Comparison of ENCODE assay signal across 24 cellular contexts in genomic region chr6:43621078-43621835, GRCh38. TPM values are rescaled to one million over a fixed set of nuclear protein-coding genes. Genes with fewer than 3 reads are reported as not detected.
DNase-seq lines count a peak whose midpoint lies in the region; ATAC-seq and TF ChIP-seq lines count a peak whose summit lies in the region.
"Had no signal": no experiment of that assay in that cellular context is flagged by ENCODE, and none has a peak within 500 bp of the region (broad histone marks: within the 10 kb centered on the region; RNA-seq: fewer than 3 reads in every experiment).

No MANE protein-coding gene starts in this region.

- H3K27ac ChIP-seq in right atrium auricular region (no peak overlapping the region), RWPE1 (peak overlapping the region; percentile 52), smooth muscle cell (ENCODE audit: low read depth) (no peak overlapping the region)
- H3K27ac ChIP-seq: GM23248, heart right ventricle, SK-N-MC, thoracic aorta had no signal

- intact Hi-C loops in left ventricle myocardium superior (cut with micrococcal nuclease): no loop called here

- POLR2A ChIA-PET in RWPE1 (lab: Yijun Ruan, JAX; ENCODE audit: low non-redundant PET): no interaction called here

- no peaks in the 10 kb centered on the region for H3K9me3 ChIP-seq in right atrium auricular region
- H3K9me3 ChIP-seq in smooth muscle cell (replicated peaks; ENCODE audit: low read depth): no peaks in the 10 kb centered on the region
- H3K9me3 ChIP-seq: heart right ventricle, MG63, thoracic aorta had no signal

- CTCF ChIA-PET in RWPE1 (lab: Yijun Ruan, JAX): interaction anchor here (0.7 to 2.3 kb wide), 2 partner anchors 13 to 131 kb away, joined by 3 to 9 read pairs; no protein-coding TSS in a partner anchor

- no peak overlapping the region for H2AFZ ChIP-seq in smooth muscle cell (ENCODE audit: low read depth)
- H2AFZ ChIP-seq: GM23248 had no signal

- WGBS in smooth muscle cell (ENCODE audit: low lambda C conversion rate): 98% methylated on average over 12 of the region's 12 CpGs

- no peak overlapping the region for H3K4me2 ChIP-seq in smooth muscle cell

- H3K36me3 ChIP-seq in right atrium auricular region (peaks cover 62% of the 10 kb centered on the region), smooth muscle cell (ENCODE audit: low read depth) (peaks cover 4% of the 10 kb centered on the region)

- no peaks in the 10 kb centered on the region for H4K20me1 ChIP-seq in smooth muscle cell (ENCODE audit: low read depth)

- H3K79me2 ChIP-seq in smooth muscle cell (ENCODE audit: low read depth): peaks cover 2% of the 10 kb centered on the region

- H3K27me3 ChIP-seq in right atrium auricular region: no peaks in the 10 kb centered on the region
- H3K27me3 ChIP-seq in smooth muscle cell (ENCODE audit: low read depth): no peaks in the 10 kb centered on the region
- H3K27me3 ChIP-seq: heart right ventricle, MG63 had no signal

- no peak overlapping the region for H3K9ac ChIP-seq in smooth muscle cell (ENCODE audit: low read depth)
- H3K9ac ChIP-seq: GM23248 had no signal

- peaks cover 15% of the 10 kb centered on the region for H3F3A ChIP-seq in smooth muscle cell (ENCODE audit: low read depth)

- H3K4me3 ChIP-seq in right atrium auricular region: no peak overlapping the region
- no peak overlapping the region for H3K4me3 ChIP-seq in smooth muscle cell
- H3K4me3 ChIP-seq: GM23248, heart right ventricle, MG63, SK-N-MC, thoracic aorta had no signal

- ATAC-seq in left ventricle myocardium superior: peak; percentile 10
- ATAC-seq in left lobe of liver: peak; percentile 8
- ATAC-seq: activated CD4-positive, alpha-beta T cell treated with anti-CD3 and anti-CD28 coated beads for 36 hours; naive thymus-derived CD8-positive, alpha-beta T cell; stimulated activated memory B cell treated with anti-CD40 and anti-IgM and Interleukin-4, amounts not matched to agents 10 μg/mL and 1 μg/mL and 100 μg/mL, for 72 hours had no signal

- H3K4me1 ChIP-seq in right atrium auricular region: peaks cover 0 to 4% of the 10 kb centered on the region in 2 donors
- no peaks in the 10 kb centered on the region for H3K4me1 ChIP-seq in smooth muscle cell (ENCODE audit: low read depth)

- peak; percentile 29 for DNase-seq in left ventricle myocardium superior
- no peak for DNase-seq in right atrium auricular region (ENCODE audit: low spot score)
- DNase-seq in RWPE1 (ENCODE audit: low spot score): no peak
- DNase-seq in left lobe of liver (ENCODE audit: low spot score): no peak
- no peak for DNase-seq in HPDE6-E6E7 (ENCODE audit: extremely low spot score)
- no peak for DNase-seq in MV-4-11 (lab: John Stamatoyannopoulos, UW)
- no peak for DNase-seq in smooth muscle cell (lab: John Stamatoyannopoulos, UW; ENCODE audit: unreplicated experiment)
- DNase-seq: activated CD4-positive, alpha-beta T cell treated with anti-CD3 and anti-CD28 coated beads for 36 hours; CD4-positive, alpha-beta T cell; cerebellar nuclear complex; effector CD4-positive, alpha-beta T cell; foreskin fibroblast; GM23248; heart right ventricle; MG63; naive thymus-derived CD8-positive, alpha-beta T cell; NCI-H1436 treated with DMSO at 0.1 percent for 48 hours; NCI-H524 treated with DMSO at 0.1 percent for 48 hours; small intestine; stimulated activated CD4-positive, alpha-beta T cell treated with anti-CD3 and anti-CD28 coated beads, Interleukin-2, amount 100 ng/mL, for 48 hours had no signal

- TF ChIP-seq CTCF in right atrium auricular region (IDR thresholded peaks at IDR 0.05) (no peak), RWPE1 (conservative IDR thresholded peaks at IDR 0.05; ENCODE audit: low read depth) (no peak), smooth muscle cell (IDR thresholded peaks at IDR 0.05; ENCODE audit: borderline replicate concordance, insufficient read depth, poor library complexity, severe bottlenecking) (no peak)

RNA-seq across cellular contexts. Expression of gene GTPBP2, which starts 7.8 kb away (rescaled TPM):
- total RNA-seq in left ventricle myocardium superior: 23.6 TPM
- total RNA-seq in right atrium auricular region: 10 to 100 TPM; 15.7 to 20.7 TPM
- total RNA-seq in left lobe of liver: 13.7 TPM
- 53.7 and 56.0 TPM in 2 replicates for total RNA-seq in smooth muscle cell
- polyA plus RNA-seq in smooth muscle cell: 18.3 and 23.4 TPM in 2 replicates

RNA-seq across cellular contexts. Expression of gene MAD2L1BP, which starts 14.4 kb away (rescaled TPM):
- total RNA-seq in left ventricle myocardium superior (28.3 TPM), right atrium auricular region (10 to 100 TPM; 22.8 to 28.2 TPM), left lobe of liver (9.8 TPM), smooth muscle cell (50.3 and 53.1 TPM in 2 replicates)
- 40.3 and 42.0 TPM in 2 replicates for polyA plus RNA-seq in smooth muscle cell

RNA-seq across cellular contexts. Expression of gene RSPH9, which starts 23.6 kb away (rescaled TPM):
- total RNA-seq in left ventricle myocardium superior: 0.15 TPM
- total RNA-seq in right atrium auricular region: under 1 TPM in 1 of 2 donors, not detected in 1; 0.12 TPM
- not detected for total RNA-seq in left lobe of liver
- total RNA-seq in smooth muscle cell: 0.76 and 1.9 TPM in 2 replicates
- 2.5 and 3.4 TPM in 2 replicates for polyA plus RNA-seq in smooth muscle cell
- total RNA-seq: activated CD4-positive, alpha-beta T cell treated with anti-CD3 and anti-CD28 coated beads for 36 hours; CD4-positive, alpha-beta T cell; naive thymus-derived CD8-positive, alpha-beta T cell; T-helper 2 cell treated with Interferon-gamma antibody and Interleukin-4, amounts not matched to agents 100 ng/mL and 5 ng/mL, for 36 hours; thoracic aorta had no signal

RNA-seq across cellular contexts. Expression of gene POLH, which starts 45.3 kb away (rescaled TPM):
- 8.7 TPM for total RNA-seq in left ventricle myocardium superior
- 1 to 10 TPM; 5.5 to 6.2 TPM for total RNA-seq in right atrium auricular region
- total RNA-seq in left lobe of liver: 7.2 TPM
- total RNA-seq in smooth muscle cell: 13.3 and 16.8 TPM in 2 replicates
- 8.4 and 18.2 TPM in 2 replicates for polyA plus RNA-seq in smooth muscle cell

RNA-seq across cellular contexts. Expression of gene XPO5, which starts 45.4 kb away (rescaled TPM):
- 13.1 TPM for total RNA-seq in left ventricle myocardium superior
- total RNA-seq in right atrium auricular region: 10 to 100 TPM in 1 of 2 donors, 1 to 10 TPM in 1; 8.8 to 11.8 TPM
- 14.6 TPM for total RNA-seq in left lobe of liver
- 20.0 and 31.9 TPM in 2 replicates for total RNA-seq in smooth muscle cell
- polyA plus RNA-seq in smooth muscle cell: 10.9 and 11.7 TPM in 2 replicates
